ENCODE assay signal across 8 cellular contexts in the genomic region with DNA sequence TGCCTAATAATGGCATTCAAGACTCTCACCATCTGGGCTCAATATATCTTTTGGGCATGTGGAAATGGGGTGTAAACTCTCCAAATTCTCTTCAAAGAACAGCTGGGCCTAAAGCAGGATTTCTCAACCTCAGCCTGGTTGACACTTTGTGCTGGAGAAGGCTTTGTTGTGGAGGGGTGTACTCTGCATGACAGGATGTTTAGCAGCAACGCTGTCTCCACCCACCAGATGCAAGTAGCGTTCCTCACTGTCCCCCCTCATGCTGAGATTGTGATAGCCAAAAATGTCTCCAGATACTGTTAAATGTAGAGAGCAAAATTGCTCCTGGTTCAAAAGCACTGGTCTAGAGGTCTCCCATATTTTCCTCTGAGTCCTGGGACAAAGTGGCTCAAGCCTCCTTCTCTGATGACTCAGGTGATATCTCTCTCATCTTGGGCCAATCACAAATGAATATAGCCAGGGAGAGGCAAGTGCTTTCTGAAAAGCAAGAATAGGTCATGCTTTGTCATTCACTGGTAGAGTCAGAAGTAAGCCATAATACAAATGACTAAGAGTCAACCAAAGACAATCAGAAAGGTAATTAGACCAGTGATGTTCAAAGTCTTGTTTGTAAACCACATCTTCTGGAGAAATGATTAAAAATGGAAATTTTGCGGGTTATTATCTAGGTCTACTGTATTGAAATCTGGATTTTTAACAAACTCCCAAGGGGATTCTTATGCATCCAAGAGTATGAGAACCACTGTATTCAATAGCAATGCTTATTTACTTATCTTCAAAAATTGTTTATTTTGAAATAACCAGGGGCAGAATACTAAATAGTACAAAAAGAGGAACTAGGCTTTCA.
DNase-seq lines count a peak whose midpoint lies in the region; ATAC-seq and FAIRE-seq lines count a peak whose summit lies in the region.

No MANE protein-coding gene starts in this region.

- H3K4me1 Mint-ChIP-seq in activated T-helper 2 cell treated with anti-CD3 and anti-CD28 coated beads, Interferon-gamma antibody, Interleukin-2, Interleukin-4, amounts not matched to agents 10 μg/mL and 5 μg/mL and 100 μg/mL, durations not matched to agents 14 hours and 24 hours and 36 hours (ENCODE audit: low read depth) = peaks cover 17% of the 10 kb centered on the region
- H3K4me1 Mint-ChIP-seq in naive thymus-derived CD8-positive, alpha-beta T cell = peaks cover 24 to 54% (median 52%) of the 10 kb centered on the region in 4 donors

- ATAC-seq in naive thymus-derived CD8-positive, alpha-beta T cell = peak; percentile 99 to 100
- ATAC-seq in GM21717 (IDR thresholded peaks at IDR 0.05; ENCODE audit: unreplicated experiment) = no peak

- intact Hi-C loops in activated T-helper 2 cell treated with anti-CD3 and anti-CD28 coated beads, Interferon-gamma antibody, Interleukin-2, Interleukin-4, amounts not matched to agents 10 μg/mL and 5 μg/mL and 100 μg/mL, durations not matched to agents 14 hours and 24 hours and 36 hours (cut with micrococcal nuclease) = loop anchor here (2.0 kb wide), 2 partner anchors 41 to 77 kb away; no protein-coding TSS in a partner anchor

- DNase-seq in EH (ENCODE audit: low read depth) (peak; percentile 41), RPMI7951 (ENCODE audit: low read depth) (peak; percentile 47), COR-L47 (lab: John Stamatoyannopoulos, UW) (no peak), SIG-M5 treated with dmso at 0.1 percent for 504 hours (lab: John Stamatoyannopoulos, UW; ENCODE audit: unreplicated experiment) (no peak), urothelium cell line (ENCODE audit: low spot score) (no peak)
- DNase-seq in activated T-helper 2 cell treated with anti-CD3 and anti-CD28 coated beads, Interferon-gamma antibody, Interleukin-2, Interleukin-4, amounts not matched to agents 10 μg/mL and 5 μg/mL and 100 μg/mL, durations not matched to agents 14 hours and 24 hours and 36 hours (ENCODE audit: low spot score) = peak; percentile 20
- peak; percentile 9 to 82 (median 66) for DNase-seq in naive thymus-derived CD8-positive, alpha-beta T cell

- peaks cover 4% of the 10 kb centered on the region for H3K27me3 Mint-ChIP-seq in activated T-helper 2 cell treated with anti-CD3 and anti-CD28 coated beads, Interferon-gamma antibody, Interleukin-2, Interleukin-4, amounts not matched to agents 10 μg/mL and 5 μg/mL and 100 μg/mL, durations not matched to agents 14 hours and 24 hours and 36 hours (ENCODE audit: low read depth)
- no peaks in the 10 kb centered on the region for H3K27me3 Mint-ChIP-seq in naive thymus-derived CD8-positive, alpha-beta T cell

- H3K9me3 Mint-ChIP-seq in activated T-helper 2 cell treated with anti-CD3 and anti-CD28 coated beads, Interferon-gamma antibody, Interleukin-2, Interleukin-4, amounts not matched to agents 10 μg/mL and 5 μg/mL and 100 μg/mL, durations not matched to agents 14 hours and 24 hours and 36 hours = peaks cover 11% of the 10 kb centered on the region
- H3K9me3 Mint-ChIP-seq in naive thymus-derived CD8-positive, alpha-beta T cell = peaks cover 0 to 13% (median 0%) of the 10 kb centered on the region in 9 donors

- no peak for FAIRE-seq in urothelium cell line (lab: Jason Lieb, UNC)

- H3K27ac Mint-ChIP-seq in activated T-helper 2 cell treated with anti-CD3 and anti-CD28 coated beads, Interferon-gamma antibody, Interleukin-2, Interleukin-4, amounts not matched to agents 10 μg/mL and 5 μg/mL and 100 μg/mL, durations not matched to agents 14 hours and 24 hours and 36 hours = peak overlapping the region; percentile 33
- peak overlapping the region; percentile 23 to 92 (median 90) for H3K27ac Mint-ChIP-seq in naive thymus-derived CD8-positive, alpha-beta T cell

- POLR2A ChIA-PET in naive thymus-derived CD8-positive, alpha-beta T cell (lab: Charles Lee) = interaction anchor here (0.6 to 2.7 kb wide), 3 partner anchors 11 to 1228 kb away, joined by 3 to 15 read pairs (median 7); partner anchors contain the start of genes KLLN and PTEN

- no peak overlapping the region for H3K4me3 Mint-ChIP-seq in activated T-helper 2 cell treated with anti-CD3 and anti-CD28 coated beads, Interferon-gamma antibody, Interleukin-2, Interleukin-4, amounts not matched to agents 10 μg/mL and 5 μg/mL and 100 μg/mL, durations not matched to agents 14 hours and 24 hours and 36 hours (ENCODE audit: low read depth)
- peak overlapping the region; percentile 25 to 76 (median 62) for H3K4me3 Mint-ChIP-seq in naive thymus-derived CD8-positive, alpha-beta T cell

- H3K36me3 Mint-ChIP-seq in activated T-helper 2 cell treated with anti-CD3 and anti-CD28 coated beads, Interferon-gamma antibody, Interleukin-2, Interleukin-4, amounts not matched to agents 10 μg/mL and 5 μg/mL and 100 μg/mL, durations not matched to agents 14 hours and 24 hours and 36 hours (ENCODE audit: low read depth) = peaks cover 2% of the 10 kb centered on the region
- peaks cover 0 to 11% (median 4%) of the 10 kb centered on the region in 3 donors for H3K36me3 Mint-ChIP-seq in naive thymus-derived CD8-positive, alpha-beta T cell

Comparison
In these comparisons a context has a peak if more than half of its experiments do, and no peak if none do; other contexts are left out.
1. DNase-seq: peak in EH (single experiment), RPMI7951 (single experiment), activated T-helper 2 cell treated with anti-CD3 and anti-CD28 coated beads, Interferon-gamma antibody, Interleukin-2, Interleukin-4, amounts not matched to agents 10 μg/mL and 5 μg/mL and 100 μg/mL, durations not matched to agents 14 hours and 24 hours and 36 hours (single experiment) and naive thymus-derived CD8-positive, alpha-beta T cell (10 of 10); none in COR-L47 (single experiment), SIG-M5 treated with dmso at 0.1 percent for 504 hours (single experiment) and urothelium cell line (single experiment).